2 cellular contexts compared by ENCODE assay signal in the genomic region with DNA sequence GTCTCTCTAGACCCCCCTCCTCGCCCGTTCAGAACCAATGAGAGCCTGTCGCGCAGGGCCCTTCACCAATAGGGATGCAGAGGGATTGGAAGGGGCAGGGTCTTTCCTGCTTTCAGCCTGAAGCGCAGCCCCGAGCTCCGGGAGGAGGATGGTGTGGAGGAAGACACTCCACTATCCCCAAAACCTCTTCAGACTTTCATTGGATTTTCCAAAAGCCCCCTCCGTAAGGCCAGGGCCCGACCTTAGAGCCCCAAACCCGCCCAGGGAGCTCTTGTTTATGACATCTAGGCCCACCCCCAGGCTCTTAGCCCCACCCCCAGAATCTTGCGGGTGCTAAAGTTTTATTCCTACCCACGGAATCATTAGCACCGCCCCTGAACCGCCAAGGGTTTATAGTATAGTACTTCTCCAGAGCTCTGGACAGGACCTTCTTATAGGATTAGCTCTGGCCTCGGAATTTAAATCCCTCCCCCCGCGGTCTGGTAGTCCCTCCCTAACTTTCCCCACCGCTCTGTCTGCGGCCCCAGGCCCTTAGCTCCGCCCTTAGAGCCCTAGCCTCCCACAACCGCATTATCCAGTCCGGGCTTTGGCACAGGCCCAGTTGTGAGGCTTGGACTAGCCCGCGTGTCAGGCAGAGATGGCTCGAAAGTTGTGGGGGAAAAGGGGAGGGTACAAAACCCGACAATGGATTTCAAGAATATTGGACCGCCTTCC.
TF ChIP-seq lines count a peak whose summit lies in the region.

No MANE protein-coding gene starts in this region.

TF ChIP-seq in A549, 52 proteins besides CTCF, POLR2A, EP300 and RAD21 (continues in another document):
- TF ChIP-seq, protein P1, sequence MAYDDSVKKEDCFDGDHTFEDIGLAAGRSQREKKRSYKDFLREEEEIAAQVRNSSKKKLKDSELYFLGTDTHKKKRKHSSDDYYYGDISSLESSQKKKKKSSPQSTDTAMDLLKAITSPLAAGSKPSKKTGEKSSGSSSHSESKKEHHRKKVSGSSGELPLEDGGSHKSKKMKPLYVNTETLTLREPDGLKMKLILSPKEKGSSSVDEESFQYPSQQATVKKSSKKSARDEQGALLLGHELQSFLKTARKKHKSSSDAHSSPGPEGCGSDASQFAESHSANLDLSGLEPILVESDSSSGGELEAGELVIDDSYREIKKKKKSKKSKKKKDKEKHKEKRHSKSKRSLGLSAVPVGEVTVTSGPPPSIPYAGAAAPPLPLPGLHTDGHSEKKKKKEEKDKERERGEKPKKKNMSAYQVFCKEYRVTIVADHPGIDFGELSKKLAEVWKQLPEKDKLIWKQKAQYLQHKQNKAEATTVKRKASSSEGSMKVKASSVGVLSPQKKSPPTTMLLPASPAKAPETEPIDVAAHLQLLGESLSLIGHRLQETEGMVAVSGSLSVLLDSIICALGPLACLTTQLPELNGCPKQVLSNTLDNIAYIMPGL (CRISPR knock-in tag; IDR thresholded peaks at IDR 0.05; ENCODE audit: borderline replicate concordance): no peak
- no peak for TF ChIP-seq SREBF2 (IDR thresholded peaks at IDR 0.05)
- 0 out of 2 replicates have a peak, but pooled peaks have one; percentile 15 for TF ChIP-seq GATA3 (IDR thresholded peaks at IDR 0.05; ENCODE audit: borderline replicate concordance)
- TF ChIP-seq, protein P2, sequence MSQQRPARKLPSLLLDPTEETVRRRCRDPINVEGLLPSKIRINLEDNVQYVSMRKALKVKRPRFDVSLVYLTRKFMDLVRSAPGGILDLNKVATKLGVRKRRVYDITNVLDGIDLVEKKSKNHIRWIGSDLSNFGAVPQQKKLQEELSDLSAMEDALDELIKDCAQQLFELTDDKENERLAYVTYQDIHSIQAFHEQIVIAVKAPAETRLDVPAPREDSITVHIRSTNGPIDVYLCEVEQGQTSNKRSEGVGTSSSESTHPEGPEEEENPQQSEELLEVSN (IDR thresholded peaks at IDR 0.05; ENCODE audit: borderline replicate concordance, low read depth): peak; percentile 66; the same call in 1 of the 2 replicates
- no peak for TF ChIP-seq MYC (IDR thresholded peaks at IDR 0.05; ENCODE audit: borderline replicate concordance, low read length)
- no peak for TF ChIP-seq RCOR1 (IDR thresholded peaks at IDR 0.05; ENCODE audit: low read depth, low read length)
- TF ChIP-seq, protein P3, sequence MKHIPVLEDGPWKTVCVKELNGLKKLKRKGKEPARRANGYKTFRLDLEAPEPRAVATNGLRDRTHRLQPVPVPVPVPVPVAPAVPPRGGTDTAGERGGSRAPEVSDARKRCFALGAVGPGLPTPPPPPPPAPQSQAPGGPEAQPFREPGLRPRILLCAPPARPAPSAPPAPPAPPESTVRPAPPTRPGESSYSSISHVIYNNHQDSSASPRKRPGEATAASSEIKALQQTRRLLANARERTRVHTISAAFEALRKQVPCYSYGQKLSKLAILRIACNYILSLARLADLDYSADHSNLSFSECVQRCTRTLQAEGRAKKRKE (CRISPR knock-in tag; IDR thresholded peaks at IDR 0.05; ENCODE audit: low read depth): no peak
- TF ChIP-seq, protein P4, sequence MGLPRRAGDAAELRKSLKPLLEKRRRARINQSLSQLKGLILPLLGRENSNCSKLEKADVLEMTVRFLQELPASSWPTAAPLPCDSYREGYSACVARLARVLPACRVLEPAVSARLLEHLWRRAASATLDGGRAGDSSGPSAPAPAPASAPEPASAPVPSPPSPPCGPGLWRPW (IDR thresholded peaks at IDR 0.05): no peak
- TF ChIP-seq, protein P5, sequence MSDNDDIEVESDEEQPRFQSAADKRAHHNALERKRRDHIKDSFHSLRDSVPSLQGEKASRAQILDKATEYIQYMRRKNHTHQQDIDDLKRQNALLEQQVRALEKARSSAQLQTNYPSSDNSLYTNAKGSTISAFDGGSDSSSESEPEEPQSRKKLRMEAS (IDR thresholded peaks at IDR 0.05): peak; percentile 80
- TF ChIP-seq, protein P6, sequence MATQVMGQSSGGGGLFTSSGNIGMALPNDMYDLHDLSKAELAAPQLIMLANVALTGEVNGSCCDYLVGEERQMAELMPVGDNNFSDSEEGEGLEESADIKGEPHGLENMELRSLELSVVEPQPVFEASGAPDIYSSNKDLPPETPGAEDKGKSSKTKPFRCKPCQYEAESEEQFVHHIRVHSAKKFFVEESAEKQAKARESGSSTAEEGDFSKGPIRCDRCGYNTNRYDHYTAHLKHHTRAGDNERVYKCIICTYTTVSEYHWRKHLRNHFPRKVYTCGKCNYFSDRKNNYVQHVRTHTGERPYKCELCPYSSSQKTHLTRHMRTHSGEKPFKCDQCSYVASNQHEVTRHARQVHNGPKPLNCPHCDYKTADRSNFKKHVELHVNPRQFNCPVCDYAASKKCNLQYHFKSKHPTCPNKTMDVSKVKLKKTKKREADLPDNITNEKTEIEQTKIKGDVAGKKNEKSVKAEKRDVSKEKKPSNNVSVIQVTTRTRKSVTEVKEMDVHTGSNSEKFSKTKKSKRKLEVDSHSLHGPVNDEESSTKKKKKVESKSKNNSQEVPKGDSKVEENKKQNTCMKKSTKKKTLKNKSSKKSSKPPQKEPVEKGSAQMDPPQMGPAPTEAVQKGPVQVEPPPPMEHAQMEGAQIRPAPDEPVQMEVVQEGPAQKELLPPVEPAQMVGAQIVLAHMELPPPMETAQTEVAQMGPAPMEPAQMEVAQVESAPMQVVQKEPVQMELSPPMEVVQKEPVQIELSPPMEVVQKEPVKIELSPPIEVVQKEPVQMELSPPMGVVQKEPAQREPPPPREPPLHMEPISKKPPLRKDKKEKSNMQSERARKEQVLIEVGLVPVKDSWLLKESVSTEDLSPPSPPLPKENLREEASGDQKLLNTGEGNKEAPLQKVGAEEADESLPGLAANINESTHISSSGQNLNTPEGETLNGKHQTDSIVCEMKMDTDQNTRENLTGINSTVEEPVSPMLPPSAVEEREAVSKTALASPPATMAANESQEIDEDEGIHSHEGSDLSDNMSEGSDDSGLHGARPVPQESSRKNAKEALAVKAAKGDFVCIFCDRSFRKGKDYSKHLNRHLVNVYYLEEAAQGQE (IDR thresholded peaks at IDR 0.05): peak; percentile 32; the same call in 1 of the 2 replicates
- no peak for TF ChIP-seq PHF8 (IDR thresholded peaks at IDR 0.05; ENCODE audit: borderline replicate concordance, low read depth)
- peak; percentile 57; the same call in 1 of the 2 replicates for TF ChIP-seq RFX5 (IDR thresholded peaks at IDR 0.05)
- TF ChIP-seq KDM1A (IDR thresholded peaks at IDR 0.05; ENCODE audit: low read depth): peak; percentile 71
- TF ChIP-seq, protein P7, sequence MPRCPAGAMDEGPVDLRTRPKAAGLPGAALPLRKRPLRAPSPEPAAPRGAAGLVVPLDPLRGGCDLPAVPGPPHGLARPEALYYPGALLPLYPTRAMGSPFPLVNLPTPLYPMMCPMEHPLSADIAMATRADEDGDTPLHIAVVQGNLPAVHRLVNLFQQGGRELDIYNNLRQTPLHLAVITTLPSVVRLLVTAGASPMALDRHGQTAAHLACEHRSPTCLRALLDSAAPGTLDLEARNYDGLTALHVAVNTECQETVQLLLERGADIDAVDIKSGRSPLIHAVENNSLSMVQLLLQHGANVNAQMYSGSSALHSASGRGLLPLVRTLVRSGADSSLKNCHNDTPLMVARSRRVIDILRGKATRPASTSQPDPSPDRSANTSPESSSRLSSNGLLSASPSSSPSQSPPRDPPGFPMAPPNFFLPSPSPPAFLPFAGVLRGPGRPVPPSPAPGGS (IDR thresholded peaks at IDR 0.05): no peak
- no peak for TF ChIP-seq NR3C1 (IDR thresholded peaks at IDR 0.05)
- TF ChIP-seq, protein P8, sequence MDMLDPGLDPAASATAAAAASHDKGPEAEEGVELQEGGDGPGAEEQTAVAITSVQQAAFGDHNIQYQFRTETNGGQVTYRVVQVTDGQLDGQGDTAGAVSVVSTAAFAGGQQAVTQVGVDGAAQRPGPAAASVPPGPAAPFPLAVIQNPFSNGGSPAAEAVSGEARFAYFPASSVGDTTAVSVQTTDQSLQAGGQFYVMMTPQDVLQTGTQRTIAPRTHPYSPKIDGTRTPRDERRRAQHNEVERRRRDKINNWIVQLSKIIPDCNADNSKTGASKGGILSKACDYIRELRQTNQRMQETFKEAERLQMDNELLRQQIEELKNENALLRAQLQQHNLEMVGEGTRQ (IDR thresholded peaks at IDR 0.05): no peak

TF ChIP-seq in SK-N-SH, 30 proteins besides CTCF, POLR2A, EP300 and RAD21 (continues in another document):
- TF ChIP-seq TEAD4 (IDR thresholded peaks at IDR 0.05; ENCODE audit: borderline replicate concordance, insufficient read depth) (no peak), RCOR1 (IDR thresholded peaks at IDR 0.05; ENCODE audit: low read length) (peak; percentile 85), SIN3A (IDR thresholded peaks at IDR 0.05; ENCODE audit: borderline replicate concordance, low read depth, low read length) (no peak; the same call in 1 of the 2 replicates), FOXM1 (IDR thresholded peaks at IDR 0.05; ENCODE audit: low read depth) (no peak), TCF12 (IDR thresholded peaks at IDR 0.05) (no peak), CHD2 (IDR thresholded peaks at IDR 0.05; ENCODE audit: low read length, partially characterized antibody) (peak; percentile 60), GABPA (IDR thresholded peaks at IDR 0.05; ENCODE audit: low read depth) (no peak), FOSL2 (IDR thresholded peaks at IDR 0.05; ENCODE audit: borderline replicate concordance, low read depth) (no peak), ELF1 (IDR thresholded peaks at IDR 0.05) (no peak), RFX5 (IDR thresholded peaks at IDR 0.05; ENCODE audit: low read length) (peak; percentile 94), JUND (IDR thresholded peaks at IDR 0.05) (peak; percentile 47; the same call in 1 of the 2 replicates), SMC3 (IDR thresholded peaks at IDR 0.05; ENCODE audit: low read depth, low read length) (no peak), EZH2phosphoT487 (IDR thresholded peaks at IDR 0.05; ENCODE audit: borderline replicate concordance, low read depth) (no peak), FOXJ3 (CRISPR knock-in tag; IDR thresholded peaks at IDR 0.05) (no peak; the same call in 1 of the 2 replicates), YY1 (IDR thresholded peaks at IDR 0.05; ENCODE audit: low read depth) (no peak), GATA2 (CRISPR knock-in tag; IDR thresholded peaks at IDR 0.05) (no peak), TAF1 (IDR thresholded peaks at IDR 0.05; ENCODE audit: borderline replicate concordance, low read depth, low read length) (no peak), MEF2A (IDR thresholded peaks at IDR 0.05; ENCODE audit: borderline replicate concordance, low read depth) (no peak), NRF1 (IDR thresholded peaks at IDR 0.05; ENCODE audit: low read depth, low read length) (0 out of 2 replicates have a peak, but pooled peaks have one; percentile 16)
- TF ChIP-seq, protein P9, sequence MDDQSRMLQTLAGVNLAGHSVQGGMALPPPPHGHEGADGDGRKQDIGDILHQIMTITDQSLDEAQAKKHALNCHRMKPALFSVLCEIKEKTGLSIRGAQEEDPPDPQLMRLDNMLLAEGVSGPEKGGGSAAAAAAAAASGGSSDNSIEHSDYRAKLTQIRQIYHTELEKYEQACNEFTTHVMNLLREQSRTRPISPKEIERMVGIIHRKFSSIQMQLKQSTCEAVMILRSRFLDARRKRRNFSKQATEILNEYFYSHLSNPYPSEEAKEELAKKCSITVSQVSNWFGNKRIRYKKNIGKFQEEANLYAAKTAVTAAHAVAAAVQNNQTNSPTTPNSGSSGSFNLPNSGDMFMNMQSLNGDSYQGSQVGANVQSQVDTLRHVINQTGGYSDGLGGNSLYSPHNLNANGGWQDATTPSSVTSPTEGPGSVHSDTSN (IDR thresholded peaks at IDR 0.05): no peak
- TF ChIP-seq, protein P10, sequence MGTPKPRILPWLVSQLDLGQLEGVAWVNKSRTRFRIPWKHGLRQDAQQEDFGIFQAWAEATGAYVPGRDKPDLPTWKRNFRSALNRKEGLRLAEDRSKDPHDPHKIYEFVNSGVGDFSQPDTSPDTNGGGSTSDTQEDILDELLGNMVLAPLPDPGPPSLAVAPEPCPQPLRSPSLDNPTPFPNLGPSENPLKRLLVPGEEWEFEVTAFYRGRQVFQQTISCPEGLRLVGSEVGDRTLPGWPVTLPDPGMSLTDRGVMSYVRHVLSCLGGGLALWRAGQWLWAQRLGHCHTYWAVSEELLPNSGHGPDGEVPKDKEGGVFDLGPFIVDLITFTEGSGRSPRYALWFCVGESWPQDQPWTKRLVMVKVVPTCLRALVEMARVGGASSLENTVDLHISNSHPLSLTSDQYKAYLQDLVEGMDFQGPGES (IDR thresholded peaks at IDR 0.05; ENCODE audit: low read depth, low read length): peak; percentile 73
- TF ChIP-seq, protein P8 (IDR thresholded peaks at IDR 0.05; ENCODE audit: borderline replicate concordance, low read depth, low read length): no peak
- TF ChIP-seq, protein P11, sequence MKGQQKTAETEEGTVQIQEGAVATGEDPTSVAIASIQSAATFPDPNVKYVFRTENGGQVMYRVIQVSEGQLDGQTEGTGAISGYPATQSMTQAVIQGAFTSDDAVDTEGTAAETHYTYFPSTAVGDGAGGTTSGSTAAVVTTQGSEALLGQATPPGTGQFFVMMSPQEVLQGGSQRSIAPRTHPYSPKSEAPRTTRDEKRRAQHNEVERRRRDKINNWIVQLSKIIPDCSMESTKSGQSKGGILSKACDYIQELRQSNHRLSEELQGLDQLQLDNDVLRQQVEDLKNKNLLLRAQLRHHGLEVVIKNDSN (IDR thresholded peaks at IDR 0.05; ENCODE audit: borderline replicate concordance, low read depth): no peak
- TF ChIP-seq, protein P5 (IDR thresholded peaks at IDR 0.05; ENCODE audit: low read depth): peak; percentile 71; the same call in 1 of the 2 replicates
- TF ChIP-seq, protein P6 (IDR thresholded peaks at IDR 0.05; ENCODE audit: low read depth, low read length): 0 out of 2 replicates have a peak, but pooled peaks have one; percentile 62
